Comparison of ENCODE assay signal across 1 cellular context in the genomic region with DNA sequence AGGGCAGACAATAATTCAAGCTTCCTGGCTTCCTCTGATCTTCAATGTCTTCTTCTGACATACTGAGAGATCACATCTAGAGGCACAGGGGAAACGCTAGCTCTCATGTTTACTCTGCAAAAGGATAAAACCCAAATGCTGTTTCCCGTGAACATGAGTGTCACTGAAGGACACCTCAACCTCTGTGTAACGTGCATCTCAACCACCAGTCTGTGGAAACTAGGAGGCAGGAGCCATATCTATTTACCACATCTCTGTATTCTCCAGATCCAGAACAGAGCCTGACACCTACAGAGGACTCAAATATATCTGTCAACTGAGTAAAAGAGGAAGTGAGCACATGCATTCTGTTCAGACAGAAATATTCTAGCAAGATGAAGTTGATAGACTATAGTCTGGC.
TF ChIP-seq lines count a peak whose summit lies in the region.

No MANE protein-coding gene starts in this region.

TF ChIP-seq in GM12878, 131 proteins besides CTCF, POLR2A, EP300 and RAD21 (continued from another document):
- TF ChIP-seq NFXL1 (IDR thresholded peaks at IDR 0.05; ENCODE audit: borderline replicate concordance) = no peak
- TF ChIP-seq IRF4 (IDR thresholded peaks at IDR 0.05; ENCODE audit: low read depth, low read length) = 0 out of 2 replicates have a peak, but pooled peaks have one; percentile 17
- TF ChIP-seq TBL1XR1 (IDR thresholded peaks at IDR 0.05; ENCODE audit: low read depth, low read length) = no peak
- no peak for TF ChIP-seq SMC3 (IDR thresholded peaks at IDR 0.05; ENCODE audit: borderline replicate concordance, low read length)
- TF ChIP-seq, protein P1, sequence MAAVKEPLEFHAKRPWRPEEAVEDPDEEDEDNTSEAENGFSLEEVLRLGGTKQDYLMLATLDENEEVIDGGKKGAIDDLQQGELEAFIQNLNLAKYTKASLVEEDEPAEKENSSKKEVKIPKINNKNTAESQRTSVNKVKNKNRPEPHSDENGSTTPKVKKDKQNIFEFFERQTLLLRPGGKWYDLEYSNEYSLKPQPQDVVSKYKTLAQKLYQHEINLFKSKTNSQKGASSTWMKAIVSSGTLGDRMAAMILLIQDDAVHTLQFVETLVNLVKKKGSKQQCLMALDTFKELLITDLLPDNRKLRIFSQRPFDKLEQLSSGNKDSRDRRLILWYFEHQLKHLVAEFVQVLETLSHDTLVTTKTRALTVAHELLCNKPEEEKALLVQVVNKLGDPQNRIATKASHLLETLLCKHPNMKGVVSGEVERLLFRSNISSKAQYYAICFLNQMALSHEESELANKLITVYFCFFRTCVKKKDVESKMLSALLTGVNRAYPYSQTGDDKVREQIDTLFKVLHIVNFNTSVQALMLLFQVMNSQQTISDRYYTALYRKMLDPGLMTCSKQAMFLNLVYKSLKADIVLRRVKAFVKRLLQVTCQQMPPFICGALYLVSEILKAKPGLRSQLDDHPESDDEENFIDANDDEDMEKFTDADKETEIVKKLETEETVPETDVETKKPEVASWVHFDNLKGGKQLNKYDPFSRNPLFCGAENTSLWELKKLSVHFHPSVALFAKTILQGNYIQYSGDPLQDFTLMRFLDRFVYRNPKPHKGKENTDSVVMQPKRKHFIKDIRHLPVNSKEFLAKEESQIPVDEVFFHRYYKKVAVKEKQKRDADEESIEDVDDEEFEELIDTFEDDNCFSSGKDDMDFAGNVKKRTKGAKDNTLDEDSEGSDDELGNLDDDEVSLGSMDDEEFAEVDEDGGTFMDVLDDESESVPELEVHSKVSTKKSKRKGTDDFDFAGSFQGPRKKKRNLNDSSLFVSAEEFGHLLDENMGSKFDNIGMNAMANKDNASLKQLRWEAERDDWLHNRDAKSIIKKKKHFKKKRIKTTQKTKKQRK (IDR thresholded peaks at IDR 0.05; ENCODE audit: low read depth, low read length) = no peak
- no peak for TF ChIP-seq LARP7 (IDR thresholded peaks at IDR 0.05)
- TF ChIP-seq CHD1 (IDR thresholded peaks at IDR 0.05; ENCODE audit: low read depth, low read length) = no peak
- TF ChIP-seq NRF1 (conservative IDR thresholded peaks at IDR 0.05; ENCODE audit: low read depth, low read length) = no peak
- TF ChIP-seq HDGF (IDR thresholded peaks at IDR 0.05) = no peak
